1 cellular context compared by ENCODE assay signal in the genomic region with DNA sequence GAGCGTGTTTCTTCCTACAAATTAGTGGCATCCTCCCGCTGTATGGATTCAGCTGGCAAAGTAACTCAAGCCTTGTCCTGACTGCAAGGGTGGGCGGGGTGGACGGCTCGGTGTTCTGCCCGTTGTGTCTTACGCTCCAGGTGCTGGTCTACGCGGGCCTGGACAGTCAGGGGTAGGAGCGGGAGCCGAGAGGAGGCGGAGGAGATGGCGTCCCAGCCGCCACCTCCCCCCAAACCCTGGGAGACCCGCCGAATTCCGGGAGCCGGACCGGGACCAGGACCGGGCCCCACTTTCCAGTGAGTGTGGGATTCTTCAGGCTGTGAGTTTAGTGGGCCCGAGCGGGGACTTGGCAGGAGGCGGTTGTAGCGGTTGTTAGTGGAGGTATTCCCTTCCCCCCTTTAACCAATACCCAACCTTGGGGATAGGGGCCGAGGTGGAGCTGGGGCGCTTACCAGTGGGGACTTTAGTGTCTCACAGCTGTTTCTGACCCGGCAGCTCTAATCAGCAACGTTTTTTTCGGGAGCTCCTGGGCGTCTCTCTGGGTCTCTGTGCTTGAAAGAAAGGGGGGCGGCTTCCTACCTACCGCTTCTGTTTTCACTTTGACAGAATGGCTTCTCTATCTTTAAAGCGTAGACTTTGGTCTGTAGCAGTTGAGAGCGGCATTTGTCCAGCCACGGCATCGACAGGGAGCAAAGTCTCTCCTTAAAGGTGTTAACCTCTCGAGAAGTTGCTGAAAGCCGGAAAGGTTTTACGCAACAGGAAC.
A peak's percentile ranks its signal among the peaks of the same experiment; 100 is the strongest.
TF ChIP-seq lines count a peak whose summit lies in the region.

A gene with protein sequence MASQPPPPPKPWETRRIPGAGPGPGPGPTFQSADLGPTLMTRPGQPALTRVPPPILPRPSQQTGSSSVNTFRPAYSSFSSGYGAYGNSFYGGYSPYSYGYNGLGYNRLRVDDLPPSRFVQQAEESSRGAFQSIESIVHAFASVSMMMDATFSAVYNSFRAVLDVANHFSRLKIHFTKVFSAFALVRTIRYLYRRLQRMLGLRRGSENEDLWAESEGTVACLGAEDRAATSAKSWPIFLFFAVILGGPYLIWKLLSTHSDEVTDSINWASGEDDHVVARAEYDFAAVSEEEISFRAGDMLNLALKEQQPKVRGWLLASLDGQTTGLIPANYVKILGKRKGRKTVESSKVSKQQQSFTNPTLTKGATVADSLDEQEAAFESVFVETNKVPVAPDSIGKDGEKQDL (plus strand): TSS at position 165 of the 763 bp plus-strand sequence. CDS start 40 bp downstream, at position 205.
A gene with protein sequence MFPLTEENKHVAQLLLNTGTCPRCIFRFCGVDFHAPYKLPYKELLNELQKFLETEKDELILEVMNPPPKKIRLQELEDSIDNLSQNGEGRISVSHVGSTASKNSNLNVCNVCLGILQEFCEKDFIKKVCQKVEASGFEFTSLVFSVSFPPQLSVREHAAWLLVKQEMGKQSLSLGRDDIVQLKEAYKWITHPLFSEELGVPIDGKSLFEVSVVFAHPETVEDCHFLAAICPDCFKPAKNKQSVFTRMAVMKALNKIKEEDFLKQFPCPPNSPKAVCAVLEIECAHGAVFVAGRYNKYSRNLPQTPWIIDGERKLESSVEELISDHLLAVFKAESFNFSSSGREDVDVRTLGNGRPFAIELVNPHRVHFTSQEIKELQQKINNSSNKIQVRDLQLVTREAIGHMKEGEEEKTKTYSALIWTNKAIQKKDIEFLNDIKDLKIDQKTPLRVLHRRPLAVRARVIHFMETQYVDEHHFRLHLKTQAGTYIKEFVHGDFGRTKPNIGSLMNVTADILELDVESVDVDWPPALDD (minus strand): TSS at position 700 of the 763 bp plus-strand sequence. CDS start 6,365 bp downstream, outside the sequence.

TF ChIP-seq in K562, 482 proteins besides CTCF, POLR2A, EP300 and RAD21 (continued from another document):
- no peak for TF ChIP-seq BCLAF1 (IDR thresholded peaks at IDR 0.05; ENCODE audit: borderline replicate concordance in 1 of 2, control insufficient read depth in 1 of 2, low read depth in 2 of 2, low read length in 1 of 2)
- TF ChIP-seq CTBP1 (IDR thresholded peaks at IDR 0.05; ENCODE audit: borderline replicate concordance): no peak
- TF ChIP-seq KLF13 (tag; IDR thresholded peaks at IDR 0.05; ENCODE audit: borderline replicate concordance, low read depth): peak; percentile 93
- TF ChIP-seq TEAD1 (CRISPR knock-in tag; IDR thresholded peaks at IDR 0.05): peak in 1 of 2 experiments; percentile 81; a peak in 2 of 4 replicates
- TF ChIP-seq, protein P1, sequence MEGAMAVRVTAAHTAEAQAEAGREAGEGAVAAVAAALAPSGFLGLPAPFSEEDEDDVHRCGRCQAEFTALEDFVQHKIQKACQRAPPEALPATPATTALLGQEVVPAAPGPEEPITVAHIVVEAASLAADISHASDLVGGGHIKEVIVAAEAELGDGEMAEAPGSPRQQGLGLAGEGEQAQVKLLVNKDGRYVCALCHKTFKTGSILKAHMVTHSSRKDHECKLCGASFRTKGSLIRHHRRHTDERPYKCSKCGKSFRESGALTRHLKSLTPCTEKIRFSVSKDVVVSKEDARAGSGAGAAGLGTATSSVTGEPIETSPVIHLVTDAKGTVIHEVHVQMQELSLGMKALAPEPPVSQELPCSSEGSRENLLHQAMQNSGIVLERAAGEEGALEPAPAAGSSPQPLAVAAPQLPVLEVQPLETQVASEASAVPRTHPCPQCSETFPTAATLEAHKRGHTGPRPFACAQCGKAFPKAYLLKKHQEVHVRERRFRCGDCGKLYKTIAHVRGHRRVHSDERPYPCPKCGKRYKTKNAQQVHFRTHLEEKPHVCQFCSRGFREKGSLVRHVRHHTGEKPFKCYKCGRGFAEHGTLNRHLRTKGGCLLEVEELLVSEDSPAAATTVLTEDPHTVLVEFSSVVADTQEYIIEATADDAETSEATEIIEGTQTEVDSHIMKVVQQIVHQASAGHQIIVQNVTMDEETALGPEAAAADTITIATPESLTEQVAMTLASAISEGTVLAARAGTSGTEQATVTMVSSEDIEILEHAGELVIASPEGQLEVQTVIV (CRISPR knock-in tag; IDR thresholded peaks at IDR 0.05; ENCODE audit: borderline replicate concordance): no peak
- peak; percentile 7; the same call in 1 of the 2 replicates for TF ChIP-seq SMARCA4 (IDR thresholded peaks at IDR 0.05)
- peak; percentile 79 for TF ChIP-seq ZFX (CRISPR knock-in tag; IDR thresholded peaks at IDR 0.05)
- peak; percentile 26 to 84 (median 72) for TF ChIP-seq YY1 (IDR thresholded peaks at IDR 0.05; ENCODE audit: borderline replicate concordance in 1 of 3, control insufficient read depth in 1 of 3, extremely low read depth in 1 of 3, insufficient read depth in 3 of 3, insufficient read length in 1 of 3, insufficient replicate concordance in 2 of 3, low read depth in 1 of 3, low read length in 2 of 3)
- TF ChIP-seq, protein P2, sequence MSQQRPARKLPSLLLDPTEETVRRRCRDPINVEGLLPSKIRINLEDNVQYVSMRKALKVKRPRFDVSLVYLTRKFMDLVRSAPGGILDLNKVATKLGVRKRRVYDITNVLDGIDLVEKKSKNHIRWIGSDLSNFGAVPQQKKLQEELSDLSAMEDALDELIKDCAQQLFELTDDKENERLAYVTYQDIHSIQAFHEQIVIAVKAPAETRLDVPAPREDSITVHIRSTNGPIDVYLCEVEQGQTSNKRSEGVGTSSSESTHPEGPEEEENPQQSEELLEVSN (IDR thresholded peaks at IDR 0.05; ENCODE audit: borderline replicate concordance in 1 of 2, extremely low read depth in 1 of 2, insufficient read depth in 1 of 2, insufficient read length in 1 of 2, low read depth in 1 of 2, low read length in 1 of 2, poor library complexity in 1 of 2, severe bottlenecking in 1 of 2): peak; percentile 6 to 27
- TF ChIP-seq ETV5 (CRISPR knock-in tag; IDR thresholded peaks at IDR 0.05; ENCODE audit: low read depth): no peak
- no peak for TF ChIP-seq KLF1 (tag; IDR thresholded peaks at IDR 0.05)
- TF ChIP-seq DPF2 (IDR thresholded peaks at IDR 0.05): no peak
- TF ChIP-seq, protein P3, sequence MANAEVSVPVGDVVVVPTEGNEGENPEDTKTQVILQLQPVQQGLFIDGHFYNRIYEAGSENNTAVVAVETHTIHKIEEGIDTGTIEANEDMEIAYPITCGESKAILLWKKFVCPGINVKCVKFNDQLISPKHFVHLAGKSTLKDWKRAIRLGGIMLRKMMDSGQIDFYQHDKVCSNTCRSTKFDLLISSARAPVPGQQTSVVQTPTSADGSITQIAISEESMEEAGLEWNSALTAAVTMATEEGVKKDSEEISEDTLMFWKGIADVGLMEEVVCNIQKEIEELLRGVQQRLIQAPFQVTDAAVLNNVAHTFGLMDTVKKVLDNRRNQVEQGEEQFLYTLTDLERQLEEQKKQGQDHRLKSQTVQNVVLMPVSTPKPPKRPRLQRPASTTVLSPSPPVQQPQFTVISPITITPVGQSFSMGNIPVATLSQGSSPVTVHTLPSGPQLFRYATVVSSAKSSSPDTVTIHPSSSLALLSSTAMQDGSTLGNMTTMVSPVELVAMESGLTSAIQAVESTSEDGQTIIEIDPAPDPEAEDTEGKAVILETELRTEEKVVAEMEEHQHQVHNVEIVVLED (CRISPR knock-in tag; IDR thresholded peaks at IDR 0.05): peak; percentile 81
- no peak for TF ChIP-seq HMG20B (CRISPR knock-in tag; IDR thresholded peaks at IDR 0.05)
- TF ChIP-seq ZNF717 (CRISPR knock-in tag; IDR thresholded peaks at IDR 0.05): no peak
- TF ChIP-seq LEF1 (IDR thresholded peaks at IDR 0.05): no peak
- TF ChIP-seq, protein P4, sequence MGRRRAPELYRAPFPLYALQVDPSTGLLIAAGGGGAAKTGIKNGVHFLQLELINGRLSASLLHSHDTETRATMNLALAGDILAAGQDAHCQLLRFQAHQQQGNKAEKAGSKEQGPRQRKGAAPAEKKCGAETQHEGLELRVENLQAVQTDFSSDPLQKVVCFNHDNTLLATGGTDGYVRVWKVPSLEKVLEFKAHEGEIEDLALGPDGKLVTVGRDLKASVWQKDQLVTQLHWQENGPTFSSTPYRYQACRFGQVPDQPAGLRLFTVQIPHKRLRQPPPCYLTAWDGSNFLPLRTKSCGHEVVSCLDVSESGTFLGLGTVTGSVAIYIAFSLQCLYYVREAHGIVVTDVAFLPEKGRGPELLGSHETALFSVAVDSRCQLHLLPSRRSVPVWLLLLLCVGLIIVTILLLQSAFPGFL (CRISPR knock-in tag; IDR thresholded peaks at IDR 0.05): no peak
- TF ChIP-seq NONO (IDR thresholded peaks at IDR 0.05; ENCODE audit: low read depth in 2 of 2, low read length in 1 of 2): 0 out of 4 replicates have a peak, but pooled peaks of 1 of the 2 experiments have one; percentile 2
TF ChIP-seq in K562: peak in this region for 84.
